Comparison of ENCODE assay signal across 8 cellular contexts in the genomic region with DNA sequence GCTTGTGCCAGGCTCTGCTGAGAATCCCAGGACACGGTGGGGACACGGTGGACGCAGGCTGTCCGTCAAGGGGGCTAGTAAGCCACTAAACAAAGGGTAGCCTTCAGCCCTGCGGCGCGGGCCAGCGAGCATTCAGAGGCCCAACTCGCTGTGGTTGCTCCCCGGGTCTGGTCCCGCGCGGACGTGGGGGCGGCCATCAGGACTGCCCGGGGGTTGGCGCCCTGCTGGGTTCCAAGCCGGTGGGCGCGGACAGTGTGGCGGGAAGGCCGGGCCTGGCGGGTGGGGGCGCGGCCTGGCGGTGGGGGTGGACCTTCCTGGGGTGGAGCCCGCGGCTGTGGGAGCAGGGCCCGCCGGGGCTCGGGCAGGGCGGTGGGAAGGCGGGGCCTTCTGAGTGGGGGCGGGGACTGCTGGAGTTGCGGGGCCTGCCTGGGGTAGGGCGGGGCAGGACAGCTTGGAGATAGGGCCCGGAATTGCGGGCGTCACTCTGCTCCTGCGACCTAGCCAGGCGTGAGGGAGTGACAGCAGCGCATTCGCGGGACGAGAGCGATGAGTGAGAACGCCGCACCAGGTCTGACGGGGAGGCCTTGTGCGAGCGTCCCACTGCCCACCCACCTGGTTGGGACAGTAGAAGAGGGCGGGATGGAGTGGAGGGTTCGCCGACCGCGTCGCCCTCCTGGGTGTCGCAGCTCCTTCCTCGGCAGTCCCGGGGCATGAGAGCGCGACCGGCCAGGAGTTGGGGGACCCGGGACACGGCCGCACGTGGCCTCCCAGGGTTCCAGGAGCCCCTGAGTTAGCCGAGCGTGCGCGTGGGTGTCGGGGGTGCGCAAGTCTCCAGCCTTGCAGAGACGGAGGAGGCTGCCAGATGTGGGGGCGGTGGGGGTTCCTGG.
DNase-seq lines count a peak whose midpoint lies in the region; ATAC-seq and TF ChIP-seq lines count a peak whose summit lies in the region.

A gene with protein sequence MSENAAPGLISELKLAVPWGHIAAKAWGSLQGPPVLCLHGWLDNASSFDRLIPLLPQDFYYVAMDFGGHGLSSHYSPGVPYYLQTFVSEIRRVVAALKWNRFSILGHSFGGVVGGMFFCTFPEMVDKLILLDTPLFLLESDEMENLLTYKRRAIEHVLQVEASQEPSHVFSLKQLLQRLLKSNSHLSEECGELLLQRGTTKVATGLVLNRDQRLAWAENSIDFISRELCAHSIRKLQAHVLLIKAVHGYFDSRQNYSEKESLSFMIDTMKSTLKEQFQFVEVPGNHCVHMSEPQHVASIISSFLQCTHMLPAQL (plus strand): TSS at position 482 of the 887 bp plus-strand sequence. CDS start 65 bp downstream, at position 547.

- ATAC-seq in HG02981 (IDR thresholded peaks at IDR 0.05; ENCODE audit: unreplicated experiment) (peak; percentile 66), HG03520 (IDR thresholded peaks at IDR 0.05; ENCODE audit: unreplicated experiment) (no peak)

- TF ChIP-seq POLR2A in GM10847 (IDR thresholded peaks at IDR 0.05; ENCODE audit: extremely low read depth, insufficient read length) = peak; percentile 11

- DNase-seq in NCI-H82 treated with DMSO at 0.1 percent for 48 hours (lab: John Stamatoyannopoulos, UW; ENCODE audit: unreplicated experiment) (peak; percentile 41), epidermal melanocyte (ENCODE audit: insufficient read length, low spot score) (peak; percentile 76), midbrain (lab: John Stamatoyannopoulos, UW) (peak; percentile 90)
- peak; percentile 88 for DNase-seq in activated CD8-positive, alpha-beta memory T cell treated with anti-CD3 and anti-CD28 coated beads, Interleukin-2, amount 50 U/mL, for 48 hours
- DNase-seq in stimulated activated CD8-positive, alpha-beta memory T cell treated with anti-CD3 and anti-CD28 coated beads, Interleukin-15, amount 100 ng/mL, for 4 hours (ENCODE audit: low read depth in 2 of 2) = peak; percentile 57 to 63
